In the genomic region with DNA sequence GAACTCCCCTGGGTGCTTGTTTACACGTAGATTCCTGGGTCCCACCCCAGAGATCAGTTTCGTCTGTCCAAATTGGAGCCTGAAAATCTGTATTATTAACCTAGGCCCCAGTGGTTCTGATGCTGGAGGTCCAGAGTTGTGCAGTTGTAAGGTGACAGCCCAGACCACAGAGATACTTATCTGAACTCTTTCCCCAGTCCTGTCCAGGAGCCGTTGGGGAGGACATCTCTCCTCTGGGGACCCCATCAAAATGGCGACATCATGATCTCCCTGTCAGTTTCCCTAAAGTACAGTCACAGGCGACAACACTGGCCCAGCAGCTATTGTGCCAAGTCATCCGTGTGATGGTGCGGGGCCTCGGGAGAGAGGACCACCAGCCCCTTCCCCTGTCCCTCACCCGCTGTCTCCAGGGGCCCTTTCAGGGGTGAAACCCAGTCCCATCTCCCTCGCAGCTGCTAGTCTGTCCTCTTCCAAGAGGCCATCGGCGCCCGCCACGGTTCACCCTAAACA, we compare ENCODE assay signal across 8 cellular contexts. TPM values are rescaled to one million over a fixed set of nuclear protein-coding genes. Genes with fewer than 3 reads are reported as not detected.
DNase-seq lines count a peak whose midpoint lies in the region; ATAC-seq and TF ChIP-seq lines count a peak whose summit lies in the region.

No MANE protein-coding gene starts in this region.

- H3K27ac Mint-ChIP-seq in WTC11 (no peak overlapping the region), glutamatergic neuron (ENCODE audit: unreplicated experiment) (no peak overlapping the region)

- H3K27me3 Mint-ChIP-seq in WTC11 (ENCODE audit: low read depth), result peaks cover 47% of the 10 kb centered on the region
- H3K27me3 Mint-ChIP-seq in glutamatergic neuron (ENCODE audit: unreplicated experiment), result peaks cover 18% of the 10 kb centered on the region

- H3K27me3 ChIP-seq in skeletal muscle tissue (ENCODE audit: control insufficient read depth in 3 of 3, insufficient read depth in 3 of 3, low read length in 3 of 3), result peaks cover 6 to 18% (median 14%) of the 10 kb centered on the region in 3 donors

- TF ChIP-seq CTCF in HFF-Myc (IDR thresholded peaks at IDR 0.05; ENCODE audit: low read depth, low read length, missing control alignments) (no peak), WTC11 (IDR thresholded peaks at IDR 0.05) (no peak), glutamatergic neuron (IDR thresholded peaks at IDR 0.05; ENCODE audit: partially characterized antibody, unreplicated experiment) (no peak)

- H3K9me3 Mint-ChIP-seq in WTC11 (no peaks in the 10 kb centered on the region), glutamatergic neuron (ENCODE audit: unreplicated experiment) (peaks cover 7% of the 10 kb centered on the region)

- H3K4me3 Mint-ChIP-seq in WTC11, result peak overlapping the region; percentile 80
- peak overlapping the region; percentile 86 for H3K4me3 Mint-ChIP-seq in glutamatergic neuron (ENCODE audit: unreplicated experiment)

- no peaks in the 10 kb centered on the region for H3K9me3 ChIP-seq in skeletal muscle tissue (ENCODE audit: control insufficient read depth in 3 of 3, low read length in 3 of 3)

- H3K36me3 Mint-ChIP-seq in WTC11, result no peaks in the 10 kb centered on the region
- no peaks in the 10 kb centered on the region for H3K36me3 Mint-ChIP-seq in glutamatergic neuron (ENCODE audit: unreplicated experiment)

- H3K36me3 ChIP-seq in skeletal muscle tissue (ENCODE audit: control insufficient read depth in 3 of 3, insufficient read depth in 3 of 3, low read length in 3 of 3), result no peaks in the 10 kb centered on the region

- H3K4me1 Mint-ChIP-seq in WTC11 (peaks cover 21% of the 10 kb centered on the region), glutamatergic neuron (ENCODE audit: low read depth, unreplicated experiment) (peaks cover 8% of the 10 kb centered on the region)

- peaks cover 21 to 38% (median 24%) of the 10 kb centered on the region in 3 donors for H3K4me1 ChIP-seq in skeletal muscle tissue (ENCODE audit: control insufficient read depth in 3 of 3, insufficient read depth in 3 of 3, low read length in 3 of 3)

- POLR2A ChIA-PET in WTC11 (lab: Charles Lee), result no interaction called here

- DNase-seq in HFF-Myc (ENCODE audit: extremely low read depth, low read depth) (no peak), WTC11 (ENCODE audit: low spot score) (no peak), glutamatergic neuron (no peak)

- no peak overlapping the region for H3K27ac ChIP-seq in skeletal muscle tissue (ENCODE audit: low read depth, low read length)

- ATAC-seq in WTC11 (no peak), GM18873 (IDR thresholded peaks at IDR 0.05; ENCODE audit: low FRiP score, unreplicated experiment) (no peak), esophagus mucosa (no peak), GM19395 (IDR thresholded peaks at IDR 0.05; ENCODE audit: unreplicated experiment) (no peak), HG02642 (IDR thresholded peaks at IDR 0.05; ENCODE audit: poor library complexity, unreplicated experiment) (no peak)

- H3K4me3 ChIP-seq in HFF-Myc (replicated peaks; ENCODE audit: low read depth, low read length) (peak overlapping the region; percentile 79), skeletal muscle tissue (ENCODE audit: low read length in 3 of 3) (peak overlapping the region; percentile 22 to 67 (median 38))

- peak overlapping the region in 2 of 3 donors; percentile 50 to 53 for H3K9ac ChIP-seq in skeletal muscle tissue (ENCODE audit: low read depth in 1 of 3, low read length in 3 of 3)

- CTCF ChIA-PET in WTC11 (lab: Charles Lee), result interaction anchor here (0.9 to 1.0 kb wide), 2 partner anchors 19 to 24 kb away, joined by 3 to 7 read pairs; no protein-coding TSS in a partner anchor

TF ChIP-seq in WTC11, 78 proteins besides CTCF, POLR2A, EP300 and RAD21:
- no peak for TF ChIP-seq TEAD4 (CRISPR knock-in tag; IDR thresholded peaks at IDR 0.05)
- TF ChIP-seq SMAD4 (CRISPR knock-in tag; IDR thresholded peaks at IDR 0.05), result no peak
- TF ChIP-seq SOX15 (CRISPR knock-in tag; IDR thresholded peaks at IDR 0.05), result no peak
- TF ChIP-seq, protein P1, sequence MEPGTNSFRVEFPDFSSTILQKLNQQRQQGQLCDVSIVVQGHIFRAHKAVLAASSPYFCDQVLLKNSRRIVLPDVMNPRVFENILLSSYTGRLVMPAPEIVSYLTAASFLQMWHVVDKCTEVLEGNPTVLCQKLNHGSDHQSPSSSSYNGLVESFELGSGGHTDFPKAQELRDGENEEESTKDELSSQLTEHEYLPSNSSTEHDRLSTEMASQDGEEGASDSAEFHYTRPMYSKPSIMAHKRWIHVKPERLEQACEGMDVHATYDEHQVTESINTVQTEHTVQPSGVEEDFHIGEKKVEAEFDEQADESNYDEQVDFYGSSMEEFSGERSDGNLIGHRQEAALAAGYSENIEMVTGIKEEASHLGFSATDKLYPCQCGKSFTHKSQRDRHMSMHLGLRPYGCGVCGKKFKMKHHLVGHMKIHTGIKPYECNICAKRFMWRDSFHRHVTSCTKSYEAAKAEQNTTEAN (CRISPR knock-in tag; IDR thresholded peaks at IDR 0.05), result 0 out of 2 replicates have a peak, but pooled peaks have one; percentile 34
- TF ChIP-seq, protein P2, sequence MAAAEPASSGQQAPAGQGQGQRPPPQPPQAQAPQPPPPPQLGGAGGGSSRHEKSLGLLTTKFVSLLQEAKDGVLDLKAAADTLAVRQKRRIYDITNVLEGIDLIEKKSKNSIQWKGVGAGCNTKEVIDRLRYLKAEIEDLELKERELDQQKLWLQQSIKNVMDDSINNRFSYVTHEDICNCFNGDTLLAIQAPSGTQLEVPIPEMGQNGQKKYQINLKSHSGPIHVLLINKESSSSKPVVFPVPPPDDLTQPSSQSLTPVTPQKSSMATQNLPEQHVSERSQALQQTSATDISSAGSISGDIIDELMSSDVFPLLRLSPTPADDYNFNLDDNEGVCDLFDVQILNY (CRISPR knock-in tag; IDR thresholded peaks at IDR 0.05), result no peak

RNA-seq across cellular contexts. Expression of a gene that starts 0.7 kb away (rescaled TPM):
- total RNA-seq in WTC11 (2021) (19.5 to 23.8 TPM (median 21.9 TPM) in 3 replicates), glutamatergic neuron (ENCODE audit: unreplicated experiment) (2.6 TPM), skeletal muscle tissue (12.5 TPM), esophagus mucosa (38.3 TPM)

RNA-seq across cellular contexts. Expression of a gene that starts 29.3 kb away (rescaled TPM):
- 1.6 to 2.2 TPM (median 2.2 TPM) in 3 replicates for total RNA-seq in WTC11 (2021)
- not detected for total RNA-seq in glutamatergic neuron (ENCODE audit: unreplicated experiment)
- total RNA-seq in skeletal muscle tissue, result not detected
- total RNA-seq in esophagus mucosa, result not detected

RNA-seq across cellular contexts. Expression of a gene that starts 47.6 kb away (rescaled TPM):
- total RNA-seq in WTC11 (2021) (0.83 to 1.1 TPM (median 1.1 TPM) in 3 replicates), glutamatergic neuron (ENCODE audit: unreplicated experiment) (not detected), skeletal muscle tissue (not detected), esophagus mucosa (0.36 TPM)
